In the genomic region with DNA sequence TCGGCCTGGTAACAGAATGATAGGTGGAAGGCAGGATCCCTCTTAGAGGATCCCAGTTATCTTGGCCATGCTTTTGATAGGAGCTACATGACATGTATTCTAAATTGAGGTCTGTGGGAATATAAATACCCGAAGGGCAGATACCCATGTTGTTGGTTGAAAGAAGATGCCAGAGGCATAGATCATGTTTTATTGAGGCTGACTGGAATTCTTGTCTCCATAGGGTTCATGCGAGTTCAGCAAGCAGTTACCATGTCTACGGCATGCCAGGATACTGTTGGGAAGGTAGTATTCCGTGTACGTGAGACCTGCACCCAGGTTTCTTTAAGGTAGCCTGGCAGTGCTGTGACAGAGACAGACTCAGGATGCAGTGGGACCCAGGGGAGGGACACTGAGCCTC, we compare ENCODE assay signal across 19 cellular contexts.
A peak's percentile ranks its signal among the peaks of the same experiment; 100 is the strongest.
DNase-seq lines count a peak whose midpoint lies in the region; ATAC-seq and TF ChIP-seq lines count a peak whose summit lies in the region.
"Had no signal": no experiment of that assay in that cellular context is flagged by ENCODE, and none has a peak within 500 bp of the region (broad histone marks: within the 10 kb centered on the region; RNA-seq: fewer than 3 reads in every experiment).

No MANE protein-coding gene starts in this region.

- intact Hi-C loops in MCF 10A (cut with micrococcal nuclease): loop anchor here (10.0 kb wide), 1 partner anchor 248 kb away; no protein-coding TSS in a partner anchor
- intact Hi-C loops in activated CD4-positive, alpha-beta T cell treated with anti-CD3 and anti-CD28 coated beads for 36 hours (cut with DNase I, micrococcal nuclease): no loop called here

- POLR2A ChIA-PET in MCF 10A (lab: Yijun Ruan, JAX): interaction anchor here (0.7 to 1.6 kb wide), 2 partner anchors 216 to 228 kb away, joined by 3 to 4 read pairs; no protein-coding TSS in a partner anchor
- POLR2A ChIA-PET in activated CD4-positive, alpha-beta T cell treated with anti-CD3 and anti-CD28 coated beads for 36 hours (lab: Charles Lee): no interaction called here

- CTCF ChIA-PET in MCF 10A (lab: Yijun Ruan, JAX): no interaction called here
- CTCF ChIA-PET in activated CD4-positive, alpha-beta T cell treated with anti-CD3 and anti-CD28 coated beads for 36 hours (lab: Charles Lee): interaction anchor here (1.6 kb wide), 1 partner anchor 17 kb away, joined by 3 read pairs; no protein-coding TSS in a partner anchor

- ATAC-seq in activated CD4-positive, alpha-beta T cell treated with anti-CD3 and anti-CD28 coated beads for 36 hours: no peak
- ATAC-seq: GM12878 had no signal

- H3K4me1 Mint-ChIP-seq in MCF 10A (ENCODE audit: insufficient read depth, unreplicated experiment): peaks cover 13% of the 10 kb centered on the region
- H3K4me1 Mint-ChIP-seq in activated CD4-positive, alpha-beta T cell treated with anti-CD3 and anti-CD28 coated beads for 36 hours: peaks cover 3% of the 10 kb centered on the region
- H3K4me1 Mint-ChIP-seq: CD4-positive, CD25-positive, alpha-beta regulatory T cell had no signal

- H3K9me3 Mint-ChIP-seq in MCF 10A (ENCODE audit: unreplicated experiment): no peaks in the 10 kb centered on the region
- H3K9me3 Mint-ChIP-seq in activated CD4-positive, alpha-beta T cell treated with anti-CD3 and anti-CD28 coated beads for 36 hours (ENCODE audit: low read depth): no peaks in the 10 kb centered on the region
- H3K9me3 Mint-ChIP-seq: CD4-positive, CD25-positive, alpha-beta regulatory T cell; HFFc6 had no signal

- no TSS peak for BruUV-seq in MCF 10A (replicated peaks; lab: Mats Ljungman, UMichigan)

- no peak overlapping the region for H3K4me3 Mint-ChIP-seq in MCF 10A (ENCODE audit: unreplicated experiment)
- H3K4me3 Mint-ChIP-seq in activated CD4-positive, alpha-beta T cell treated with anti-CD3 and anti-CD28 coated beads for 36 hours: no peak overlapping the region
- H3K4me3 Mint-ChIP-seq: CD4-positive, CD25-positive, alpha-beta regulatory T cell; HFFc6 had no signal

- DNase-seq in M059J (ENCODE audit: low read depth) (peak; percentile 93), kidney tubule cell (ENCODE audit: low spot score) (peak; percentile 51), renal cortical epithelial cell (ENCODE audit: low read depth) (peak; percentile 69), MCF 10A (ENCODE audit: unreplicated experiment) (no peak), nucleus accumbens (lab: John Stamatoyannopoulos, UW) (no peak), DMS53 treated with DMSO at 0.1 percent for 48 hours (lab: John Stamatoyannopoulos, UW; ENCODE audit: unreplicated experiment) (no peak)
- DNase-seq in activated CD4-positive, alpha-beta T cell treated with anti-CD3 and anti-CD28 coated beads for 36 hours: no peak
- DNase-seq: CD4-positive, CD25-positive, alpha-beta regulatory T cell; DMS79; HFFc6; KBM-7; MV-4-11; NCI-H1105 treated with DMSO at 0.1 percent for 48 hours; NCI-H1694 treated with DMSO at 0.1 percent for 48 hours; NCI-H748 treated with DMSO at 0.1 percent for 48 hours; PC-9; SIG-M5; SK-N-SH had no signal

- no peaks in the 10 kb centered on the region for H3K27me3 Mint-ChIP-seq in MCF 10A (ENCODE audit: insufficient read depth, unreplicated experiment)
- H3K27me3 Mint-ChIP-seq in activated CD4-positive, alpha-beta T cell treated with anti-CD3 and anti-CD28 coated beads for 36 hours: no peaks in the 10 kb centered on the region
- H3K27me3 Mint-ChIP-seq: CD4-positive, CD25-positive, alpha-beta regulatory T cell had no signal

- TF ChIP-seq CTCF in MCF 10A (IDR thresholded peaks at IDR 0.05; ENCODE audit: unreplicated experiment): no peak

- no peaks in the 10 kb centered on the region for H3K36me3 Mint-ChIP-seq in MCF 10A (ENCODE audit: insufficient read depth, unreplicated experiment)
- H3K36me3 Mint-ChIP-seq in activated CD4-positive, alpha-beta T cell treated with anti-CD3 and anti-CD28 coated beads for 36 hours (ENCODE audit: low read depth): peaks cover 3% of the 10 kb centered on the region
- H3K36me3 Mint-ChIP-seq: CD4-positive, CD25-positive, alpha-beta regulatory T cell had no signal

- H3K27ac Mint-ChIP-seq in MCF 10A (ENCODE audit: low read depth, unreplicated experiment): no peak overlapping the region
- H3K27ac Mint-ChIP-seq in activated CD4-positive, alpha-beta T cell treated with anti-CD3 and anti-CD28 coated beads for 36 hours: no peak overlapping the region
- H3K27ac Mint-ChIP-seq: CD4-positive, CD25-positive, alpha-beta regulatory T cell; HFFc6 had no signal

Comparison
In these comparisons a context has a peak if more than half of its experiments do, and no peak if none do; other contexts are left out.
1. DNase-seq: peak in M059J (single experiment), kidney tubule cell (single experiment) and renal cortical epithelial cell (single experiment); none in MCF 10A (single experiment), nucleus accumbens (0 of 56), activated CD4-positive, alpha-beta T cell treated with anti-CD3 and anti-CD28 coated beads for 36 hours (single experiment) and DMS53 treated with DMSO at 0.1 percent for 48 hours (single experiment).